ENCODE assay signal across 20 cellular contexts in the genomic region with DNA sequence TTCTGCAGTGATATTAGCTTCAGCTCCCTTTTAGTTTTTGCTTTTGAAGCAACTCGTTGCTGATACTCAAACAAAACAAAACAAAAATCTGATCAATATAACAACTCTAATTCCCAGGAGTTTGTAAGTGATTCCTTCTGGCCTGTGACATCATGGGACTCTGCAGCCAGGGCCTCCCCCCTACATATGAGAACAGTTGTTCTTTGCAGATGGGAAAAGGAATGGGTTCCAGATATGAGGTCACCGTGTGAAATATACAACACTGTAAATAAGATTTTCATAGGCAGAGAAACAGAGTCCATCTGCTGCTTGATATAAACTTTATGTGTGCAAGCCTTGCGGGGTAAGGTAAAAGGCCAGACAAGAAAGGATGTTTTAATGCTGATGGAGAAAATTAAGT.
"Had no signal": no experiment of that assay in that cellular context is flagged by ENCODE, and none has a peak within 500 bp of the region (broad histone marks: within the 10 kb centered on the region; RNA-seq: fewer than 3 reads in every experiment).

No MANE protein-coding gene starts in this region.

- H3K9me3 ChIP-seq: heart left ventricle, left lung, neutrophil, stomach, thoracic aorta, transverse colon had no signal

- H3K4me3 ChIP-seq: coronary artery, dorsolateral prefrontal cortex, heart left ventricle, left lung, skin epidermis, stomach, thoracic aorta, transverse colon had no signal

- H3K27me3 ChIP-seq: dorsolateral prefrontal cortex, foreskin keratinocyte, heart left ventricle, left lung, neutrophil, stomach, transverse colon had no signal

- H3K27ac ChIP-seq: coronary artery, foreskin keratinocyte, heart left ventricle, left lung, neutrophil, skin epidermis, stomach, thoracic aorta, transverse colon had no signal

- H3K4me3 Mint-ChIP-seq: naive thymus-derived CD8-positive, alpha-beta T cell had no signal

- H3K27me3 Mint-ChIP-seq: naive thymus-derived CD8-positive, alpha-beta T cell had no signal

- H3K9me3 Mint-ChIP-seq: naive thymus-derived CD8-positive, alpha-beta T cell had no signal

- DNase-seq: dorsolateral prefrontal cortex; effector CD8-positive, alpha-beta T cell; foreskin keratinocyte; heart left ventricle; hypothalamus; left lung; mesendoderm; naive thymus-derived CD8-positive, alpha-beta T cell; stimulated activated CD4-positive, alpha-beta T cell treated with anti-CD3 and anti-CD28 coated beads, Interleukin-2, amount 100 ng/mL, for 24 hours; stimulated activated CD4-positive, alpha-beta T cell treated with anti-CD3 and anti-CD28 coated beads, Interleukin-4, amount 100 ng/mL, for 4 hours; stimulated activated naive CD4-positive, alpha-beta T cell; stomach; substantia nigra; transverse colon had no signal

- ATAC-seq: esophagus mucosa; foreskin keratinocyte; left lung; naive thymus-derived CD8-positive, alpha-beta T cell; sciatic nerve had no signal
